In genomic region chr2:232351686-232352510, GRCh38 we compare ENCODE assay signal across 26 cellular contexts. TPM values are rescaled to one million over a fixed set of nuclear protein-coding genes. Genes with fewer than 3 reads are reported as not detected.
DNase-seq lines count a peak whose midpoint lies in the region; ATAC-seq, FAIRE-seq and TF ChIP-seq lines count a peak whose summit lies in the region.
"Had no signal": no experiment of that assay in that cellular context is flagged by ENCODE, and none has a peak within 500 bp of the region (broad histone marks: within the 10 kb centered on the region; RNA-seq: fewer than 3 reads in every experiment).

No MANE protein-coding gene starts in this region.

- H3K14ac ChIP-seq in H1 (ENCODE audit: insufficient read length): no peak overlapping the region

- peaks cover 12% of the 10 kb centered on the region for H3K9me3 ChIP-seq in HUES6 (ENCODE audit: control insufficient read depth, insufficient read depth, low read depth, low read length)
- H3K9me3 ChIP-seq in H1 (ENCODE audit: insufficient read depth in 2 of 2, low read depth in 1 of 2, low read length in 1 of 2): peaks cover 6 to 8% of the 10 kb centered on the region in 2 experiments; a peak in 2 of 4 replicates
- H3K9me3 ChIP-seq: transverse colon had no signal

- no peaks in the 10 kb centered on the region for H3K79me1 ChIP-seq in H1 (ENCODE audit: low read depth, low read length)

- no peaks in the 10 kb centered on the region for H3K4me1 ChIP-seq in HUES6 (ENCODE audit: control insufficient read depth, insufficient read depth, low read length)
- peaks cover 0 to 4% (median 2%) of the 10 kb centered on the region in 4 experiments; a peak in 3 of 7 replicates for H3K4me1 ChIP-seq in H1 (replicated peaks in 1 of 4; ENCODE audit: control insufficient read depth in 3 of 4, insufficient read depth in 4 of 4, low read length in 3 of 4)
- H3K4me1 ChIP-seq: SJCRH30 had no signal

- peak; percentile 2 for DNase-seq in activated naive CD4-positive, alpha-beta T cell treated with anti-CD3 and anti-CD28 coated beads for 36 hours
- no peak for DNase-seq in activated naive CD4-positive, alpha-beta T cell treated with Interleukin-2 at 50 U/mL for 16 hours
- DNase-seq in H1 (ENCODE audit: low read depth in 1 of 2, low spot score in 2 of 2) (peak in 1 of 2 experiments; percentile 52), retina (peak; percentile 44), ecto neural progenitor cell (ENCODE audit: low spot score) (no peak)
- DNase-seq: activated CD8-positive, alpha-beta T cell treated with anti-CD3 and anti-CD28 coated beads for 36 hours; amygdala; effector CD4-positive, alpha-beta T cell; NCI-H2107; NCI-H69; occipital lobe; OCI-M1; right cardiac atrium; SJCRH30; transverse colon; WERI-Rb-1 had no signal

- no peak overlapping the region for H3K56ac ChIP-seq in H1 (replicated peaks; ENCODE audit: insufficient read length, low read depth, low read length)

- no peak overlapping the region for H3K27ac Mint-ChIP-seq in activated naive CD4-positive, alpha-beta T cell treated with anti-CD3 and anti-CD28 coated beads for 36 hours
- H3K27ac Mint-ChIP-seq: activated CD8-positive, alpha-beta T cell treated with anti-CD3 and anti-CD28 coated beads for 36 hours had no signal

- peaks cover 3% of the 10 kb centered on the region for H3K9me3 Mint-ChIP-seq in activated naive CD4-positive, alpha-beta T cell treated with anti-CD3 and anti-CD28 coated beads for 36 hours
- H3K9me3 Mint-ChIP-seq: activated CD8-positive, alpha-beta T cell treated with anti-CD3 and anti-CD28 coated beads for 36 hours; central memory CD8-positive, alpha-beta T cell had no signal

- no peak overlapping the region for H2BK20ac ChIP-seq in H1 (ENCODE audit: low read length)

- H2BK15ac ChIP-seq in H1 (ENCODE audit: low read length): no peak overlapping the region

- no peaks in the 10 kb centered on the region for H3K36me3 Mint-ChIP-seq in activated naive CD4-positive, alpha-beta T cell treated with anti-CD3 and anti-CD28 coated beads for 36 hours (ENCODE audit: low read depth)

- H3K79me2 ChIP-seq in H1 (ENCODE audit: control insufficient read depth in 1 of 2, insufficient read depth in 2 of 2, low read length in 2 of 2): no peaks in the 10 kb centered on the region

- H3K4me3 ChIP-seq in HUES6 (ENCODE audit: low read depth, low read length) (peak overlapping the region; percentile 31; the same call in 1 of the 2 replicates), H1 (ENCODE audit: extremely low read depth in 1 of 4, insufficient read depth in 2 of 4, low read depth in 3 of 4, low read length in 4 of 4) (peak overlapping the region in 3 of 4 experiments; percentile 26 to 52 (median 26); a peak in 6 of 8 replicates)
- H3K4me3 ChIP-seq: esophagus muscularis mucosa, SJCRH30, transverse colon had no signal

- H3K27ac ChIP-seq in HUES6 (ENCODE audit: low read depth, low read length) (no peak overlapping the region), H1 (ENCODE audit: low read depth, low read length) (no peak overlapping the region)
- H3K27ac ChIP-seq: esophagus muscularis mucosa, SJCRH30, transverse colon, WERI-Rb-1 had no signal

- POLR2A ChIA-PET in H1 (lab: Charles Lee; ENCODE audit: partially characterized antibody): interaction anchor here (0.6 to 1.3 kb wide), 5 partner anchors 16 to 557 kb away, joined by 3 to 4 read pairs (median 3); no protein-coding TSS in a partner anchor

- TF ChIP-seq RAD21 in H1 (IDR thresholded peaks at IDR 0.05 in 1 of 2, conservative IDR thresholded peaks at IDR 0.05 in 1 of 2; ENCODE audit: low read depth in 2 of 2, low read length in 2 of 2): no peak

- TF ChIP-seq CTCF in H1 (IDR thresholded peaks at IDR 0.05; ENCODE audit: control extremely low read depth in 1 of 3, insufficient read depth in 1 of 3, low read depth in 1 of 3, low read length in 3 of 3): no peak

- H3K27me3 Mint-ChIP-seq in activated naive CD4-positive, alpha-beta T cell treated with anti-CD3 and anti-CD28 coated beads for 36 hours (ENCODE audit: low read depth): peaks cover 17% of the 10 kb centered on the region

- peak overlapping the region; percentile 52 to 67 for H3K4me2 ChIP-seq in H1 (ENCODE audit: insufficient read depth in 1 of 2, low read depth in 2 of 2, low read length in 2 of 2)

- no peak overlapping the region for H2BK120ac ChIP-seq in H1 (replicated peaks; ENCODE audit: low read depth, low read length)

- H3K27me3 ChIP-seq in HUES6 (ENCODE audit: control insufficient read depth, insufficient read depth, low read length): peaks cover 36% of the 10 kb centered on the region
- H3K27me3 ChIP-seq in H1 (replicated peaks in 1 of 4; ENCODE audit: control insufficient read depth in 3 of 4, extremely low read depth in 1 of 4, insufficient read depth in 3 of 4, low read length in 3 of 4): peaks cover 25 to 47% (median 33%) of the 10 kb centered on the region in 4 experiments; a peak in 6 of 7 replicates
- H3K27me3 ChIP-seq: SJCRH30 had no signal

- H4K91ac ChIP-seq in H1 (replicated peaks; ENCODE audit: insufficient read length, low read length): no peak overlapping the region

- H3K36me3 ChIP-seq in HUES6 (ENCODE audit: control insufficient read depth, insufficient read depth, low read length) (no peaks in the 10 kb centered on the region), H1 (ENCODE audit: control insufficient read depth in 2 of 4, insufficient read depth in 4 of 4, low read length in 3 of 4) (peaks cover 0 to 5% (median 0%) of the 10 kb centered on the region in 4 experiments; a peak in 1 of 8 replicates)
- H3K36me3 ChIP-seq: esophagus muscularis mucosa, SJCRH30, transverse colon, WERI-Rb-1 had no signal

- no peak overlapping the region for H2AK5ac ChIP-seq in H1 (ENCODE audit: low read depth, low read length)

- H2BK12ac ChIP-seq in H1 (ENCODE audit: low read depth, low read length): no peak overlapping the region

- no peak for FAIRE-seq in H1 (lab: Jason Lieb, UNC)

- H4K5ac ChIP-seq in H1 (ENCODE audit: insufficient read length, low read depth, low read length): no peak overlapping the region

- TF ChIP-seq POLR2A in H1 (IDR thresholded peaks at IDR 0.05; ENCODE audit: control extremely low read depth in 1 of 2, low read depth in 2 of 2, low read length in 2 of 2): no peak

- no peak overlapping the region for H3K23ac ChIP-seq in H1 (ENCODE audit: insufficient read length)

- peak overlapping the region; percentile 85; the same call in 1 of the 2 replicates for H4K8ac ChIP-seq in H1 (ENCODE audit: extremely low read depth, insufficient read depth, low read length)

- peak overlapping the region; percentile 24; the same call in 1 of the 2 replicates for H2AFZ ChIP-seq in H1 (ENCODE audit: low read length)

- H3K4me3 Mint-ChIP-seq in activated naive CD4-positive, alpha-beta T cell treated with anti-CD3 and anti-CD28 coated beads for 36 hours: no peak overlapping the region
- H3K4me3 Mint-ChIP-seq: activated CD8-positive, alpha-beta T cell treated with anti-CD3 and anti-CD28 coated beads for 36 hours; central memory CD8-positive, alpha-beta T cell had no signal

- intact Hi-C loops in activated naive CD4-positive, alpha-beta T cell treated with anti-CD3 and anti-CD28 coated beads for 36 hours (cut with micrococcal nuclease): no loop called here

- ATAC-seq in HG03280 (IDR thresholded peaks at IDR 0.05; ENCODE audit: unreplicated experiment): no peak
- ATAC-seq in HG02588 (IDR thresholded peaks at IDR 0.05; ENCODE audit: unreplicated experiment): no peak

- H3K23me2 ChIP-seq in H1 (ENCODE audit: low read depth, low read length): peaks cover 2% of the 10 kb centered on the region

- no peak overlapping the region for H2BK5ac ChIP-seq in H1 (ENCODE audit: low read depth, low read length)

- H3K9ac ChIP-seq in HUES6 (ENCODE audit: low read length) (no peak overlapping the region), H1 (replicated peaks in 1 of 4; ENCODE audit: extremely low read depth in 1 of 4, low read depth in 3 of 4, low read length in 3 of 4) (no peak overlapping the region; a peak in 1 of 7 replicates)

- H4K20me1 ChIP-seq in H1 (replicated peaks in 1 of 2; ENCODE audit: control insufficient read depth in 1 of 2, insufficient read depth in 2 of 2, low read length in 2 of 2): no peaks in the 10 kb centered on the region

- H3K4me1 Mint-ChIP-seq in activated naive CD4-positive, alpha-beta T cell treated with anti-CD3 and anti-CD28 coated beads for 36 hours (ENCODE audit: low read depth): peaks cover 9% of the 10 kb centered on the region
- H3K4me1 Mint-ChIP-seq: central memory CD8-positive, alpha-beta T cell had no signal

- TF ChIP-seq EP300 in H1 (IDR thresholded peaks at IDR 0.05; ENCODE audit: borderline replicate concordance in 1 of 2, low read depth in 2 of 2, low read length in 2 of 2): no peak

- CTCF ChIA-PET in activated naive CD4-positive, alpha-beta T cell treated with anti-CD3 and anti-CD28 coated beads for 36 hours (lab: Charles Lee): no interaction called here
- CTCF ChIA-PET in H1 (lab: Charles Lee; ENCODE audit: partially characterized antibody): interaction anchor here (0.9 to 8.8 kb wide), 16 partner anchors 10 to 452 kb away, joined by 3 to 100 read pairs (median 4); no protein-coding TSS in a partner anchor

- no peak overlapping the region for H3K18ac ChIP-seq in H1 (ENCODE audit: extremely low read depth, low read length)

- 38% methylated on average over 43 of the region's 73 CpGs; no CpG with 5 or more reads in 1 of the 2 experiments for WGBS in H1 (ENCODE audit: extremely low coverage in 1 of 2, insufficient coverage in 1 of 2, insufficient read length in 1 of 2, insufficient replicate concordance in 2 of 2, low coverage in 1 of 2, low lambda C conversion rate in 2 of 2, missing lambda C conversion rate in 1 of 2), 2 experiments

- no peak overlapping the region for H3K4ac ChIP-seq in H1 (replicated peaks; ENCODE audit: insufficient read length, low read depth, low read length)

RNA-seq across cellular contexts. Expression of gene ALPP, which starts 26.7 kb away (rescaled TPM):
- not detected for total RNA-seq in activated naive CD4-positive, alpha-beta T cell treated with anti-CD3 and anti-CD28 coated beads for 36 hours
- total RNA-seq in H1 (2021; fragmentation: NEBNext Ultra II Directional; extraction: Animal tissue kit (Norgen Biotek cat#: 25700)): 0.15 TPM in 1 of 2 replicates, not detected in the other
- polyA plus RNA-seq in H1 (2011; rRNA removed): 0.15 and 0.20 TPM in 2 replicates
- polyA plus RNA-seq in H1 (2011; cell fraction: cytosol; rRNA removed): 0.06 TPM
- 0.19 TPM for polyA plus RNA-seq in H1 (2011; cell fraction: nucleus; rRNA removed)
- 0.28 to 0.85 TPM (median 0.65 TPM) in 4 replicates for polyA plus RNA-seq in H1 (2012, experiment 1 of 2)
- 0.07 TPM for polyA plus RNA-seq in H1 (2012, experiment 2 of 2)
- 0.12 TPM for polyA plus RNA-seq in H1 (2013, experiment 1 of 2)
- polyA plus RNA-seq in H1 (2013, experiment 2 of 2): 0.06 TPM
- 0.06 and 0.07 TPM in 2 replicates for polyA minus RNA-seq in H1 (2011; rRNA and poly(A)+ RNA removed)
- not detected for polyA minus RNA-seq in H1 (2011; cell fraction: cytosol; rRNA and poly(A)+ RNA removed)
- polyA minus RNA-seq in H1 (2011; cell fraction: nucleus; rRNA and poly(A)+ RNA removed): not detected
- total RNA-seq: activated CD8-positive, alpha-beta T cell treated with anti-CD3 and anti-CD28 coated beads for 36 hours; Daoy; HT1080; LHCN-M2; occipital lobe; right cardiac atrium; SJCRH30; T-helper 2 cell treated with Interferon-gamma antibody and Interleukin-4, amounts not matched to agents 100 ng/mL and 5 ng/mL, for 36 hours; transverse colon had no signal
- polyA plus RNA-seq: right cardiac atrium had no signal

RNA-seq across cellular contexts. Expression of gene ALPG, which starts 54.7 kb away (rescaled TPM):
- total RNA-seq in activated naive CD4-positive, alpha-beta T cell treated with anti-CD3 and anti-CD28 coated beads for 36 hours: not detected
- 0.56 and 0.75 TPM in 2 replicates for total RNA-seq in H1 (2021; fragmentation: NEBNext Ultra II Directional; extraction: Animal tissue kit (Norgen Biotek cat#: 25700))
- polyA plus RNA-seq in H1 (2011; rRNA removed): 2.1 and 3.2 TPM in 2 replicates
- polyA plus RNA-seq in H1 (2011; cell fraction: cytosol; rRNA removed): 1.2 TPM
- 2.3 TPM for polyA plus RNA-seq in H1 (2011; cell fraction: nucleus; rRNA removed)
- 1.1 to 3.0 TPM (median 2.2 TPM) in 4 replicates for polyA plus RNA-seq in H1 (2012, experiment 1 of 2)
- polyA plus RNA-seq in H1 (2012, experiment 2 of 2): 1.0 TPM
- 1.4 TPM for polyA plus RNA-seq in H1 (2013, experiment 1 of 2)
- polyA plus RNA-seq in H1 (2013, experiment 2 of 2): 1.1 TPM
- 0.44 and 0.57 TPM in 2 replicates for polyA minus RNA-seq in H1 (2011; rRNA and poly(A)+ RNA removed)
- polyA minus RNA-seq in H1 (2011; cell fraction: cytosol; rRNA and poly(A)+ RNA removed): 0.88 TPM
- 0.70 TPM for polyA minus RNA-seq in H1 (2011; cell fraction: nucleus; rRNA and poly(A)+ RNA removed)
- total RNA-seq: activated CD8-positive, alpha-beta T cell treated with anti-CD3 and anti-CD28 coated beads for 36 hours; Daoy; esophagus muscularis mucosa; HT1080; left lobe of liver; LHCN-M2; occipital lobe; right cardiac atrium; SJCRH30; T-helper 2 cell treated with Interferon-gamma antibody and Interleukin-4, amounts not matched to agents 100 ng/mL and 5 ng/mL, for 36 hours; transverse colon had no signal
- polyA plus RNA-seq: right cardiac atrium had no signal

Comparison
In these comparisons a context has a peak if more than half of its experiments do, and no peak if none do; other contexts are left out.
1. DNase-seq: peak in activated naive CD4-positive, alpha-beta T cell treated with anti-CD3 and anti-CD28 coated beads for 36 hours (single experiment) and retina (single experiment); none in activated naive CD4-positive, alpha-beta T cell treated with Interleukin-2 at 50 U/mL for 16 hours (single experiment) and ecto neural progenitor cell (single experiment).